ENCODE assay signal across 30 cellular contexts in the genomic region with DNA sequence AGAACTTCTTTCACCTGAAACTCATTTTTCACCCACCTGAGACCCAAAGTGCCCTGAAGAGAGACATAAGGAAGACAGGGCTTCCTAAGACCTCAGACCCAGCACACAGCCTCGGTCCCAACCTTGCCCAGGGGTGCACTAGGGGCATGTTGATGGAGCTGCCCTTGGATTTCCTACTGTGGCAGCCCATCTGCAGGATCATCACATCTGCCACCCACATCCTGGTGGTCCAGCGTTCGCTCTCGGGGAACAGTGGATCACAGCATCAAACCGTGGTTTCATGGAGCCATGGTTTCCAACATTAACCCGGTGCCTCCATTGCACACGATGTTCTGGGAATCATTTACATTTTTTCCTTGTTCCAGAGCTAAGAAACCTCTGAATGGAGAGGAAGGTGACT.
"Had no signal": no experiment of that assay in that cellular context is flagged by ENCODE, and none has a peak within 500 bp of the region (broad histone marks: within the 10 kb centered on the region; RNA-seq: fewer than 3 reads in every experiment).

No MANE protein-coding gene starts in this region.

- H3K4me1 ChIP-seq: ascending aorta, gastrocnemius medialis had no signal

- H3K36me3 ChIP-seq: ascending aorta, brain microvascular endothelial cell, esophagus muscularis mucosa, gastrocnemius medialis, heart left ventricle, WERI-Rb-1 had no signal

- H3K4me3 ChIP-seq: ascending aorta, esophagus muscularis mucosa, gastrocnemius medialis, heart left ventricle had no signal

- H3K9me3 Mint-ChIP-seq: activated B cell treated with CpG ODN at 0.5 μM for 24 hours; activated CD8-positive, alpha-beta T cell treated with anti-CD3 and anti-CD28 coated beads for 36 hours; activated naive CD4-positive, alpha-beta T cell treated with anti-CD3 and anti-CD28 coated beads for 36 hours; activated naive CD4-positive, alpha-beta T cell treated with anti-CD3 and anti-CD28 coated beads, Interleukin-2, amount 50 U/mL, for 72 hours; activated naive CD8-positive, alpha-beta T cell treated with anti-CD3 and anti-CD28 coated beads, Interleukin-2, amount 10 ng/mL, durations not matched to agents 7 days and 5 days; activated T-cell treated with anti-CD3 and anti-CD28 coated beads, Interleukin-2, amount 50 U/mL, for 4 hours; activated T-helper 17 cell treated with anti-CD3 and anti-CD28 coated beads, Interleukin-2, amount 50 U/mL, for 72 hours; effector memory CD8-positive, alpha-beta T cell; T-helper 2 cell treated with Interferon-gamma antibody and Interleukin-4, amounts not matched to agents 5 μg/mL and 100 μg/mL, for 36 hours had no signal

- H3K4me1 Mint-ChIP-seq: activated B cell treated with CpG ODN at 0.5 μM for 24 hours; activated naive CD8-positive, alpha-beta T cell treated with anti-CD3 and anti-CD28 coated beads, Interleukin-2, amount 10 ng/mL, durations not matched to agents 7 days and 5 days; activated T-helper 17 cell treated with anti-CD3 and anti-CD28 coated beads, Interleukin-2, amount 50 U/mL, for 72 hours; T-helper 17 cell had no signal

- H3K9me3 ChIP-seq: ascending aorta, esophagus muscularis mucosa, gastrocnemius medialis, heart left ventricle had no signal

- H3K36me3 Mint-ChIP-seq: activated naive CD4-positive, alpha-beta T cell treated with anti-CD3 and anti-CD28 coated beads, Interleukin-2, amount 50 U/mL, for 72 hours; activated naive CD8-positive, alpha-beta T cell treated with anti-CD3 and anti-CD28 coated beads, Interleukin-2, amount 10 ng/mL, durations not matched to agents 7 days and 5 days had no signal

- DNase-seq: activated B cell treated with CpG ODN at 0.5 μM for 24 hours; activated CD4-positive, alpha-beta T cell treated with anti-CD3 and anti-CD28 coated beads for 48 hours; activated CD4-positive, alpha-beta T cell treated with anti-CD3 and anti-CD28 coated beads, Interleukin-2, amount 50 U/mL, for 1 hour; activated CD4-positive, alpha-beta T cell treated with anti-CD3 and anti-CD28 coated beads, Interleukin-2, amount 50 U/mL, for 48 hours; activated CD8-positive, alpha-beta memory T cell treated with anti-CD3 and anti-CD28 coated beads for 24 hours; activated CD8-positive, alpha-beta T cell treated with anti-CD3 and anti-CD28 coated beads for 36 hours; activated effector memory CD4-positive, alpha-beta T cell treated with Interleukin-2 at 50 U/mL for 16 hours; activated gamma-delta T cell treated with Interleukin-2 at 50 U/mL for 16 hours; activated naive CD4-positive, alpha-beta T cell treated with anti-CD3 and anti-CD28 coated beads for 36 hours; activated naive CD8-positive, alpha-beta T cell treated with anti-CD3 and anti-CD28 coated beads, Interleukin-2, amount 10 ng/mL, durations not matched to agents 7 days and 5 days; activated T-cell treated with anti-CD3 and anti-CD28 coated beads, Interleukin-2, amount 50 U/mL, for 4 hours; brain microvascular endothelial cell; cortex of kidney; dermis blood vessel endothelial cell; effector CD4-positive, alpha-beta T cell; effector memory CD8-positive, alpha-beta T cell; erythroblast; foreskin keratinocyte; gastrocnemius medialis; glutamatergic neuron; heart left ventricle; T-helper 1 cell; T-helper 17 cell; T1000 had no signal

- H3K27ac Mint-ChIP-seq: activated B cell treated with CpG ODN at 0.5 μM for 24 hours; activated CD8-positive, alpha-beta T cell treated with anti-CD3 and anti-CD28 coated beads for 36 hours; activated naive CD4-positive, alpha-beta T cell treated with anti-CD3 and anti-CD28 coated beads for 36 hours; activated naive CD4-positive, alpha-beta T cell treated with anti-CD3 and anti-CD28 coated beads, Interleukin-2, amount 50 U/mL, for 72 hours; activated naive CD8-positive, alpha-beta T cell treated with anti-CD3 and anti-CD28 coated beads, Interleukin-2, amount 10 ng/mL, durations not matched to agents 7 days and 5 days; activated T-helper 17 cell treated with anti-CD3 and anti-CD28 coated beads, Interleukin-2, amount 50 U/mL, for 72 hours; effector memory CD8-positive, alpha-beta T cell; T-helper 17 cell; T-helper 2 cell treated with Interferon-gamma antibody and Interleukin-4, amounts not matched to agents 5 μg/mL and 100 μg/mL, for 36 hours had no signal

- H3K27me3 ChIP-seq: ascending aorta, gastrocnemius medialis, heart left ventricle had no signal

- H3K27ac ChIP-seq: ascending aorta, brain microvascular endothelial cell, esophagus muscularis mucosa, foreskin keratinocyte, gastrocnemius medialis, WERI-Rb-1 had no signal

- H3K4me3 Mint-ChIP-seq: activated B cell treated with CpG ODN at 0.5 μM for 24 hours; activated CD8-positive, alpha-beta T cell treated with anti-CD3 and anti-CD28 coated beads for 36 hours; activated naive CD4-positive, alpha-beta T cell treated with anti-CD3 and anti-CD28 coated beads for 36 hours; activated naive CD8-positive, alpha-beta T cell treated with anti-CD3 and anti-CD28 coated beads, Interleukin-2, amount 10 ng/mL, durations not matched to agents 7 days and 5 days; activated T-cell treated with anti-CD3 and anti-CD28 coated beads, Interleukin-2, amount 50 U/mL, for 4 hours; activated T-helper 17 cell treated with anti-CD3 and anti-CD28 coated beads, Interleukin-2, amount 50 U/mL, for 72 hours; effector memory CD8-positive, alpha-beta T cell; T-helper 17 cell; T-helper 2 cell treated with Interferon-gamma antibody and Interleukin-4, amounts not matched to agents 5 μg/mL and 100 μg/mL, for 36 hours had no signal
